In genomic region chr10:33376476-33376875, GRCh38 we compare ENCODE assay signal across 14 cellular contexts.
"Had no signal": no experiment of that assay in that cellular context is flagged by ENCODE, and none has a peak within 500 bp of the region (broad histone marks: within the 10 kb centered on the region; RNA-seq: fewer than 3 reads in every experiment).

No MANE protein-coding gene starts in this region.

- DNase-seq: activated CD4-positive, alpha-beta T cell treated with anti-CD3 and anti-CD28 coated beads for 36 hours; activated CD8-positive, alpha-beta memory T cell treated with anti-CD3 and anti-CD28 coated beads, Interleukin-2, amount 50 U/mL, for 4 hours; activated CD8-positive, alpha-beta T cell treated with anti-CD3 and anti-CD28 coated beads for 36 hours; activated naive CD4-positive, alpha-beta T cell treated with Interleukin-2 at 50 U/mL for 16 hours; cerebellar nuclear complex; endodermal cell; gastrocnemius medialis; kidney; left ventricle myocardium inferior; mesendoderm; ovary; stimulated activated CD4-positive, alpha-beta T cell treated with anti-CD3 and anti-CD28 coated beads, Interleukin-4, amount 100 ng/mL, for 24 hours; stomach had no signal

- H3K27ac ChIP-seq: gastrocnemius medialis, left ventricle myocardium inferior, ovary, stomach, VCaP had no signal

- H3K36me3 ChIP-seq: gastrocnemius medialis, left ventricle myocardium inferior, ovary, stomach had no signal

- ATAC-seq: gastrocnemius medialis had no signal

- H3K4me1 ChIP-seq: gastrocnemius medialis, left ventricle myocardium inferior had no signal

- H3K4me3 ChIP-seq: gastrocnemius medialis, left ventricle myocardium inferior, ovary, stomach had no signal

- H3K27me3 ChIP-seq: gastrocnemius medialis, ovary, stomach had no signal

- H3K9me3 ChIP-seq: gastrocnemius medialis, left ventricle myocardium inferior, ovary, stomach had no signal
